In genomic region chr1:203754455-203754864, GRCh38 we compare ENCODE assay signal across 10 cellular contexts. TPM values are rescaled to one million over a fixed set of nuclear protein-coding genes. Genes with fewer than 3 reads are reported as not detected.
DNase-seq lines count a peak whose midpoint lies in the region; ATAC-seq and TF ChIP-seq lines count a peak whose summit lies in the region.
"Had no signal": no experiment of that assay in that cellular context is flagged by ENCODE, and none has a peak within 500 bp of the region (broad histone marks: within the 10 kb centered on the region; RNA-seq: fewer than 3 reads in every experiment).

No MANE protein-coding gene starts in this region.

- DNase-seq in CD4-positive, CD25-positive, alpha-beta regulatory T cell, result peak in 2 of 3 donors; percentile 32 to 84
- peak; percentile 93 for DNase-seq in MM.1S
- peak; percentile 34 for DNase-seq in central memory CD4-positive, alpha-beta T cell
- no peak for DNase-seq in NCI-H1092 treated with DMSO at 0.1 percent for 48 hours (lab: John Stamatoyannopoulos, UW)
- no peak for DNase-seq in AG08396 (ENCODE audit: low spot score)
- DNase-seq in AG20443 (ENCODE audit: low spot score), result no peak
- no peak for DNase-seq in NCI-H1417 treated with DMSO at 0.1 percent for 48 hours (lab: John Stamatoyannopoulos, UW)
- DNase-seq: HFFc6 had no signal

- peak overlapping the region; percentile 47 for H3K9ac ChIP-seq in MM.1S (ENCODE audit: low read length)

- H3K4me3 Mint-ChIP-seq in CD4-positive, CD25-positive, alpha-beta regulatory T cell, result peak overlapping the region; percentile 43 to 68 (median 58)
- H3K4me3 Mint-ChIP-seq: HFFc6 had no signal

- no peaks in the 10 kb centered on the region for H4K20me1 ChIP-seq in MM.1S (ENCODE audit: insufficient read depth, low read length)

- peak overlapping the region; percentile 61 for H3K4me2 ChIP-seq in MM.1S (ENCODE audit: low read depth, low read length)

- H3K9me3 Mint-ChIP-seq in CD4-positive, CD25-positive, alpha-beta regulatory T cell, result no peaks in the 10 kb centered on the region
- H3K9me3 Mint-ChIP-seq: HFFc6 had no signal

- no peaks in the 10 kb centered on the region for H3K9me3 ChIP-seq in CD4-positive, CD25-positive, alpha-beta regulatory T cell (ENCODE audit: control insufficient read depth in 2 of 2, low read length in 2 of 2)
- no peaks in the 10 kb centered on the region for H3K9me3 ChIP-seq in MM.1S (replicated peaks; ENCODE audit: insufficient read depth, low read length)

- H3K27ac ChIP-seq in CD4-positive, CD25-positive, alpha-beta regulatory T cell (ENCODE audit: insufficient read depth, low read length, poor library complexity, severe bottlenecking), result peak overlapping the region; percentile 42
- peak overlapping the region; percentile 83 for H3K27ac ChIP-seq in MM.1S (ENCODE audit: low read length)
- H3K27ac ChIP-seq: C4-2B had no signal

- H3K9me2 ChIP-seq in MM.1S (replicated peaks; ENCODE audit: insufficient read depth, low read length), result no peaks in the 10 kb centered on the region

- peak; percentile 58 to 61 for ATAC-seq in CD4-positive, CD25-positive, alpha-beta regulatory T cell (ENCODE audit: low read depth in 2 of 2)
- ATAC-seq in GM21390 (IDR thresholded peaks at IDR 0.05; ENCODE audit: unreplicated experiment), result peak; percentile 83

- peak overlapping the region; percentile 51 for H3K4me3 ChIP-seq in CD4-positive, CD25-positive, alpha-beta regulatory T cell (ENCODE audit: low read depth, low read length)
- peak overlapping the region; percentile 8; the same call in 1 of the 2 replicates for H3K4me3 ChIP-seq in MM.1S (ENCODE audit: low read length)

- H3K4me1 ChIP-seq in CD4-positive, CD25-positive, alpha-beta regulatory T cell (ENCODE audit: control insufficient read depth, insufficient read depth, low read length, poor library complexity, severe bottlenecking), result peaks cover 32% of the 10 kb centered on the region
- H3K4me1 ChIP-seq in MM.1S (ENCODE audit: low read length), result peaks cover 32% of the 10 kb centered on the region

- peak overlapping the region; percentile 32 for H2AFZ ChIP-seq in MM.1S (ENCODE audit: low read length)

- H3K27me3 Mint-ChIP-seq in CD4-positive, CD25-positive, alpha-beta regulatory T cell, result no peaks in the 10 kb centered on the region

- no peaks in the 10 kb centered on the region for H3K36me3 ChIP-seq in CD4-positive, CD25-positive, alpha-beta regulatory T cell (ENCODE audit: control insufficient read depth, insufficient read depth, low read length)
- no peaks in the 10 kb centered on the region for H3K36me3 ChIP-seq in MM.1S (replicated peaks; ENCODE audit: insufficient read depth, low read length)

- peaks cover 6 to 42% (median 22%) of the 10 kb centered on the region in 4 donors for H3K4me1 Mint-ChIP-seq in CD4-positive, CD25-positive, alpha-beta regulatory T cell

- H3F3A ChIP-seq in MM.1S (ENCODE audit: insufficient read depth, low read length), result peaks cover 19% of the 10 kb centered on the region

- peaks cover 3% of the 10 kb centered on the region for H3K36me3 Mint-ChIP-seq in CD4-positive, CD25-positive, alpha-beta regulatory T cell

- no peaks in the 10 kb centered on the region for H3K27me3 ChIP-seq in CD4-positive, CD25-positive, alpha-beta regulatory T cell (ENCODE audit: control insufficient read depth, insufficient read depth, low read length)
- no peaks in the 10 kb centered on the region for H3K27me3 ChIP-seq in MM.1S (replicated peaks; ENCODE audit: insufficient read depth, low read length)

- peak overlapping the region; percentile 83 to 96 (median 90) for H3K27ac Mint-ChIP-seq in CD4-positive, CD25-positive, alpha-beta regulatory T cell
- H3K27ac Mint-ChIP-seq: HFFc6 had no signal

- no peak for TF ChIP-seq CTCF in MM.1S (IDR thresholded peaks at IDR 0.05; ENCODE audit: low read length)

- H3K79me2 ChIP-seq in MM.1S (ENCODE audit: low read length), result no peaks in the 10 kb centered on the region

RNA-seq across cellular contexts. Expression of gene LAX1, which starts 10.5 kb away (rescaled TPM):
- 53.0 TPM for total RNA-seq in CD4-positive, CD25-positive, alpha-beta regulatory T cell
- polyA plus RNA-seq in CD4-positive, CD25-positive, alpha-beta regulatory T cell, result 10 to 100 TPM; 33.5 to 43.2 (median 37.6) TPM
- total RNA-seq: HFFc6 had no signal

RNA-seq across cellular contexts. Expression of gene ZBED6, which starts 41.0 kb away (rescaled TPM):
- 31.0 TPM for total RNA-seq in CD4-positive, CD25-positive, alpha-beta regulatory T cell
- polyA plus RNA-seq in CD4-positive, CD25-positive, alpha-beta regulatory T cell, result under 1 TPM; 0.22 to 0.79 (median 0.55) TPM

RNA-seq across cellular contexts. Expression of gene ZC3H11A, which starts 41.0 kb away (rescaled TPM):
- total RNA-seq in CD4-positive, CD25-positive, alpha-beta regulatory T cell, result 78.1 TPM
- polyA plus RNA-seq in CD4-positive, CD25-positive, alpha-beta regulatory T cell, result 10 to 100 TPM; 34.4 to 44.3 (median 42.6) TPM

Comparison
In these comparisons a context has a peak if more than half of its experiments do, and no peak if none do; other contexts are left out.
1. DNase-seq: peak in CD4-positive, CD25-positive, alpha-beta regulatory T cell (2 of 3), MM.1S (single experiment) and central memory CD4-positive, alpha-beta T cell (single experiment); none in NCI-H1092 treated with DMSO at 0.1 percent for 48 hours (single experiment), AG08396 (single experiment), AG20443 (single experiment) and NCI-H1417 treated with DMSO at 0.1 percent for 48 hours (single experiment).